ENCODE assay signal across 8 cellular contexts in the genomic region with DNA sequence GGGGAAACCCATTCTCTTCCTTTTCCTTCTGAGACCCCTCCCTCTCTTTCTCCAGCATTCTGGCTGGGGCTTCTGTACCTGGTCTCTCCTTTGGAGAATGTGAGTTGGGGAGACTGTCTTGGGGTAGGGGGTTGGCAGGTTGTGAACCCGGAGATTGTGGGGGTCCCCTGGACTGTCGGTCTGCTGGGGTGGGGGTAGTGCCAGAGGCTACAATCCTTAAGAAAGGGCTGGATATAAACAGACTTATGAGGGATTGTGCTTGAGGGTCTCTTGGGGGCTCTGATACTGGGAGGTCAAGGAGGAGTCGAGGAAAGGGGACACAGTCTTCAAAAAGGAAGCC. TPM values are rescaled to one million over a fixed set of nuclear protein-coding genes. Genes with fewer than 3 reads are reported as not detected.
A peak's percentile ranks its signal among the peaks of the same experiment; 100 is the strongest.
DNase-seq lines count a peak whose midpoint lies in the region; ATAC-seq and TF ChIP-seq lines count a peak whose summit lies in the region.

No MANE protein-coding gene starts in this region.

- no peak overlapping the region for H3K9ac ChIP-seq in SK-N-MC (ENCODE audit: insufficient read length)

- H3K9me3 ChIP-seq in SK-N-MC (ENCODE audit: low read depth, low read length), result no peaks in the 10 kb centered on the region

- no peaks in the 10 kb centered on the region; the same call in 1 of the 2 replicates for H3K36me3 ChIP-seq in GM06990 (ENCODE audit: control insufficient read depth, insufficient read depth, low read length)
- no peaks in the 10 kb centered on the region for H3K36me3 ChIP-seq in SK-N-MC (ENCODE audit: insufficient read depth, low read length)

- H3K4me3 ChIP-seq in GM06990 (replicated peaks; ENCODE audit: low read depth, low read length) (peak overlapping the region; percentile 74), SK-N-MC (peak overlapping the region; percentile 86), epithelial cell of proximal tubule (ENCODE audit: low read depth, low read length) (peak overlapping the region; percentile 75), retinal pigment epithelial cell (ENCODE audit: low read length) (peak overlapping the region; percentile 71)

- DNase-seq in GM06990 (ENCODE audit: extremely low read depth, insufficient read length) (no peak), SK-N-MC (ENCODE audit: low read depth, low spot score) (no peak), epithelial cell of proximal tubule (ENCODE audit: low read depth) (no peak), retinal pigment epithelial cell (ENCODE audit: low read depth) (no peak), NOMO-1 treated with dmso at 0.1 percent for 144 hours (lab: John Stamatoyannopoulos, UW; ENCODE audit: unreplicated experiment) (no peak), NCI-H1092 (lab: John Stamatoyannopoulos, UW) (no peak), activated gamma-delta T cell treated with Interleukin-2 at 50 U/mL for 16 hours (no peak)

- no peak for TF ChIP-seq CTCF in GM06990 (IDR thresholded peaks at IDR 0.05; ENCODE audit: insufficient read depth, low read length, poor library complexity, severe bottlenecking)
- no peak for TF ChIP-seq CTCF in epithelial cell of proximal tubule (conservative IDR thresholded peaks at IDR 0.05; ENCODE audit: low read depth, low read length)
- no peak for TF ChIP-seq CTCF in retinal pigment epithelial cell (conservative IDR thresholded peaks at IDR 0.05; ENCODE audit: low read depth, low read length)

- ATAC-seq in HG03108 (IDR thresholded peaks at IDR 0.05; ENCODE audit: unreplicated experiment), result no peak

- no peak overlapping the region for H3K27ac ChIP-seq in SK-N-MC

- H3K27me3 ChIP-seq in GM06990 (replicated peaks; ENCODE audit: control insufficient read depth, insufficient read depth, low read length), result no peaks in the 10 kb centered on the region

RNA-seq across cellular contexts. Expression of a gene that starts 2.4 kb away (rescaled TPM):
- 3.5 and 15.9 TPM in 2 replicates for total RNA-seq in epithelial cell of proximal tubule

RNA-seq across cellular contexts. Expression of a gene that starts 46.7 kb away (rescaled TPM):
- total RNA-seq in epithelial cell of proximal tubule, result 22.5 and 177 TPM in 2 replicates

RNA-seq across cellular contexts. Expression of a gene that starts 46.7 kb away (rescaled TPM):
- 46.3 and 47.3 TPM in 2 replicates for total RNA-seq in epithelial cell of proximal tubule
